ENCODE assay signal across 10 cellular contexts in genomic region chr5:180333661-180334060, GRCh38. TPM values are rescaled to one million over a fixed set of nuclear protein-coding genes. Genes with fewer than 3 reads are reported as not detected.
DNase-seq lines count a peak whose midpoint lies in the region; ATAC-seq and TF ChIP-seq lines count a peak whose summit lies in the region.
"Had no signal": no experiment of that assay in that cellular context is flagged by ENCODE, and none has a peak within 500 bp of the region (broad histone marks: within the 10 kb centered on the region; RNA-seq: fewer than 3 reads in every experiment).

No MANE protein-coding gene starts in this region.

- no peak for TF ChIP-seq EP300 in suprapubic skin (IDR thresholded peaks at IDR 0.05)

- TF ChIP-seq POLR2A in HCT116 (IDR thresholded peaks at IDR 0.05; ENCODE audit: borderline replicate concordance, extremely low read depth, insufficient read depth, insufficient read length) = no peak
- TF ChIP-seq POLR2A in suprapubic skin (IDR thresholded peaks at IDR 0.05) = no peak

- peak overlapping the region; percentile 47 for H3K27ac ChIP-seq in HCT116 (ENCODE audit: low read depth, low read length)
- peak overlapping the region; percentile 61 for H3K27ac ChIP-seq in suprapubic skin
- H3K27ac ChIP-seq in neural progenitor cell = no peak overlapping the region

- POLR2A ChIA-PET in HCT116 (lab: Charles Lee) = no interaction called here

- H3K27ac Mint-ChIP-seq in stimulated activated memory B cell treated with anti-CD40 and anti-IgM and Interleukin-4, amounts not matched to agents 10 μg/mL and 1 μg/mL and 100 μg/mL, for 72 hours = no peak overlapping the region
- no peak overlapping the region for H3K27ac Mint-ChIP-seq in neural progenitor cell
- H3K27ac Mint-ChIP-seq: activated CD4-positive, alpha-beta memory T cell treated with anti-CD3 and anti-CD28 coated beads for 36 hours had no signal

- no peak overlapping the region for H3K4me3 Mint-ChIP-seq in stimulated activated memory B cell treated with anti-CD40 and anti-IgM and Interleukin-4, amounts not matched to agents 10 μg/mL and 1 μg/mL and 100 μg/mL, for 72 hours
- no peak overlapping the region for H3K4me3 Mint-ChIP-seq in neural progenitor cell
- H3K4me3 Mint-ChIP-seq: activated CD4-positive, alpha-beta memory T cell treated with anti-CD3 and anti-CD28 coated beads for 36 hours had no signal

- peaks cover 0 to 2% of the 10 kb centered on the region in 2 experiments; a peak in 2 of 4 replicates for H3K36me3 ChIP-seq in HCT116 (ENCODE audit: control insufficient read depth in 1 of 2, insufficient read depth in 2 of 2, low read length in 2 of 2)
- H3K36me3 ChIP-seq in suprapubic skin = peaks cover 19% of the 10 kb centered on the region
- no peaks in the 10 kb centered on the region for H3K36me3 ChIP-seq in neural progenitor cell

- DNase-seq in HCT116 (ENCODE audit: low read depth, low spot score) (peak; percentile 41), T1000 (lab: John Stamatoyannopoulos, UW) (peak; percentile 22), foreskin fibroblast (peak; percentile 82 to 90), suprapubic skin (ENCODE audit: low spot score in 2 of 2) (no peak), neural progenitor cell (ENCODE audit: low spot score) (no peak), HK-2 (ENCODE audit: unreplicated experiment) (no peak)
- DNase-seq: activated CD4-positive, alpha-beta memory T cell treated with anti-CD3 and anti-CD28 coated beads for 36 hours; activated effector memory CD4-positive, alpha-beta T cell treated with anti-CD3 and anti-CD28 coated beads, Interleukin-2, amount 50 U/mL, for 16 hours had no signal

- no peaks in the 10 kb centered on the region for H4K20me1 ChIP-seq in HCT116 (ENCODE audit: insufficient read depth)
- H4K20me1 ChIP-seq in neural progenitor cell (ENCODE audit: low read depth) = no peaks in the 10 kb centered on the region

- H3K9ac ChIP-seq in HCT116 (ENCODE audit: low read length) (peak overlapping the region; percentile 23; the same call in 1 of the 2 replicates), neural progenitor cell (no peak overlapping the region)

- H3K27me3 Mint-ChIP-seq in stimulated activated memory B cell treated with anti-CD40 and anti-IgM and Interleukin-4, amounts not matched to agents 10 μg/mL and 1 μg/mL and 100 μg/mL, for 72 hours = peaks cover 40% of the 10 kb centered on the region
- peaks cover 7% of the 10 kb centered on the region for H3K27me3 Mint-ChIP-seq in neural progenitor cell (ENCODE audit: insufficient read depth, low read depth)

- H3K79me2 ChIP-seq in HCT116 (ENCODE audit: insufficient read depth, low read length) = no peaks in the 10 kb centered on the region
- no peaks in the 10 kb centered on the region for H3K79me2 ChIP-seq in neural progenitor cell (ENCODE audit: low read depth)

- H3K9me3 ChIP-seq in HCT116 (ENCODE audit: control insufficient read depth in 1 of 2, insufficient read depth in 1 of 2, low read depth in 1 of 2, low read length in 2 of 2) (no peaks in the 10 kb centered on the region), suprapubic skin (no peaks in the 10 kb centered on the region), neural progenitor cell (ENCODE audit: low read depth) (no peaks in the 10 kb centered on the region)

- RAD21 ChIA-PET in HCT116 (lab: Charles Lee; ENCODE audit: low non-redundant PET in 1 of 2, low total read pairs in 2 of 2, uncharacterized antibody in 2 of 2, unreplicated experiment in 2 of 2) = no interaction called here

- H3K36me3 Mint-ChIP-seq in stimulated activated memory B cell treated with anti-CD40 and anti-IgM and Interleukin-4, amounts not matched to agents 10 μg/mL and 1 μg/mL and 100 μg/mL, for 72 hours = no peaks in the 10 kb centered on the region
- H3K36me3 Mint-ChIP-seq in neural progenitor cell = peaks cover 39% of the 10 kb centered on the region
- H3K36me3 Mint-ChIP-seq: activated CD4-positive, alpha-beta memory T cell treated with anti-CD3 and anti-CD28 coated beads for 36 hours had no signal

- no peaks in the 10 kb centered on the region for H3K9me3 Mint-ChIP-seq in stimulated activated memory B cell treated with anti-CD40 and anti-IgM and Interleukin-4, amounts not matched to agents 10 μg/mL and 1 μg/mL and 100 μg/mL, for 72 hours
- peaks cover 3% of the 10 kb centered on the region for H3K9me3 Mint-ChIP-seq in neural progenitor cell
- H3K9me3 Mint-ChIP-seq: activated CD4-positive, alpha-beta memory T cell treated with anti-CD3 and anti-CD28 coated beads for 36 hours had no signal

- 76% methylated on average over 3 of the region's 4 CpGs for WGBS in suprapubic skin

- TF ChIP-seq CTCF in HCT116 (IDR thresholded peaks at IDR 0.05 in 2 of 3, conservative IDR thresholded peaks at IDR 0.05 in 1 of 3; ENCODE audit: borderline replicate concordance in 1 of 3, insufficient read depth in 1 of 3, low read depth in 2 of 3, low read length in 2 of 3) = no peak
- no peak for TF ChIP-seq CTCF in foreskin fibroblast (IDR thresholded peaks at IDR 0.05; ENCODE audit: low read depth, low read length)
- no peak for TF ChIP-seq CTCF in suprapubic skin (IDR thresholded peaks at IDR 0.05)
- no peak for TF ChIP-seq CTCF in neural progenitor cell (IDR thresholded peaks at IDR 0.05)

- no TSS peak for BruUV-seq in HCT116 (replicated peaks; lab: Mats Ljungman, UMichigan)

- H3K4me1 ChIP-seq in HCT116 (ENCODE audit: control insufficient read depth in 1 of 2, insufficient read depth in 2 of 2, low read length in 2 of 2) (peaks cover 45 to 54% of the 10 kb centered on the region in 2 experiments), suprapubic skin (peaks cover 13% of the 10 kb centered on the region), neural progenitor cell (peaks cover 17% of the 10 kb centered on the region)

- H2AFZ ChIP-seq in HCT116 (ENCODE audit: low read depth, low read length, poor library complexity, severe bottlenecking) (no peak overlapping the region), neural progenitor cell (replicated peaks) (no peak overlapping the region)

- H3K4me2 ChIP-seq in HCT116 (ENCODE audit: low read length) (peak overlapping the region; percentile 60), neural progenitor cell (no peak overlapping the region)

- ATAC-seq in HCT116 = peak; percentile 47
- ATAC-seq in stimulated activated memory B cell treated with anti-CD40 and anti-IgM and Interleukin-4, amounts not matched to agents 10 μg/mL and 1 μg/mL and 100 μg/mL, for 72 hours = no peak

- peak overlapping the region in 1 of 2 experiments; percentile 18; a peak in 1 of 4 replicates for H3K4me3 ChIP-seq in HCT116 (replicated peaks in 1 of 2; ENCODE audit: low read depth in 1 of 2, low read length in 2 of 2)
- H3K4me3 ChIP-seq in foreskin fibroblast (ENCODE audit: low read depth in 1 of 2, low read length in 2 of 2) = no peak overlapping the region
- H3K4me3 ChIP-seq in suprapubic skin = no peak overlapping the region
- H3K4me3 ChIP-seq in neural progenitor cell = no peak overlapping the region

- TF ChIP-seq RAD21 in HCT116 (IDR thresholded peaks at IDR 0.05; ENCODE audit: low read depth) = no peak

- no peaks in the 10 kb centered on the region for H3K27me3 ChIP-seq in HCT116 (ENCODE audit: insufficient read depth, low read length)
- no peaks in the 10 kb centered on the region for H3K27me3 ChIP-seq in suprapubic skin
- no peaks in the 10 kb centered on the region for H3K27me3 ChIP-seq in neural progenitor cell

- CTCF ChIA-PET in HCT116 (lab: Charles Lee) = interaction anchor here (2.8 kb wide), 1 partner anchor 18 kb away, joined by 15 read pairs; no protein-coding TSS in a partner anchor

- H3F3A ChIP-seq in neural progenitor cell (ENCODE audit: low read depth) = peaks cover 22% of the 10 kb centered on the region

- no peaks in the 10 kb centered on the region for H3K9me2 ChIP-seq in HCT116 (ENCODE audit: insufficient read depth)

- intact Hi-C loops in HCT116 (cut with micrococcal nuclease) = loop anchor here (5.0 kb wide), 1 partner anchor 131 kb away; no protein-coding TSS in a partner anchor

- H3K4me1 Mint-ChIP-seq in stimulated activated memory B cell treated with anti-CD40 and anti-IgM and Interleukin-4, amounts not matched to agents 10 μg/mL and 1 μg/mL and 100 μg/mL, for 72 hours = no peaks in the 10 kb centered on the region
- peaks cover 21% of the 10 kb centered on the region for H3K4me1 Mint-ChIP-seq in neural progenitor cell

TF ChIP-seq in HCT116, 20 proteins besides CTCF, POLR2A, EP300 and RAD21 (continues in another document):
- no peak for TF ChIP-seq POLR2AphosphoS5 (IDR thresholded peaks at IDR 0.05; ENCODE audit: low read depth, low read length)
- TF ChIP-seq SIN3A (IDR thresholded peaks at IDR 0.05; ENCODE audit: low read depth) = no peak
- TF ChIP-seq YY1 (IDR thresholded peaks at IDR 0.05; ENCODE audit: extremely low read depth, insufficient replicate concordance, low read depth, low read length) = no peak
- TF ChIP-seq REST (IDR thresholded peaks at IDR 0.05; ENCODE audit: low read depth) = no peak

RNA-seq across cellular contexts. Expression of gene GFPT2, which starts 19.5 kb away (rescaled TPM):
- total RNA-seq in HCT116 (2021; ENCODE audit: unreplicated experiment) = 16.1 TPM
- polyA plus RNA-seq in HCT116 (2012) = 9.3 and 11.2 TPM in 2 replicates
- 1 to 10 TPM; 2.9 to 6.9 (median 4.3) TPM for total RNA-seq in suprapubic skin
- 18.9 and 20.3 TPM in 2 replicates for total RNA-seq in neural progenitor cell (ENCODE audit: low replicate concordance)
- total RNA-seq: T-helper 2 cell treated with Interferon-gamma antibody and Interleukin-4, amounts not matched to agents 100 ng/mL and 5 ng/mL, for 36 hours had no signal

RNA-seq across cellular contexts. Expression of gene MAPK9, which starts 41.8 kb away (rescaled TPM):
- total RNA-seq in HCT116 (2021; ENCODE audit: unreplicated experiment) (43.4 TPM), suprapubic skin (10 to 100 TPM; 17.6 to 21.8 (median 19.5) TPM), neural progenitor cell (ENCODE audit: low replicate concordance) (31.5 and 40.6 TPM in 2 replicates)
- polyA plus RNA-seq in HCT116 (2012) = 24.0 and 25.8 TPM in 2 replicates

Comparison
In these comparisons a context has a peak if more than half of its experiments do, and no peak if none do; other contexts are left out.
1. DNase-seq: peak in HCT116 (single experiment), T1000 (single experiment) and foreskin fibroblast (2 of 2); none in suprapubic skin (0 of 2), neural progenitor cell (single experiment) and HK-2 (single experiment).